ENCODE assay signal across 20 cellular contexts in genomic region chr3:56573501-56573900, GRCh38. TPM values are rescaled to one million over a fixed set of nuclear protein-coding genes. Genes with fewer than 3 reads are reported as not detected.
DNase-seq lines count a peak whose midpoint lies in the region; ATAC-seq and TF ChIP-seq lines count a peak whose summit lies in the region.
"Had no signal": no experiment of that assay in that cellular context is flagged by ENCODE, and none has a peak within 500 bp of the region (broad histone marks: within the 10 kb centered on the region; RNA-seq: fewer than 3 reads in every experiment).

No MANE protein-coding gene starts in this region.

- peak; percentile 17 for DNase-seq in ELF-1 (ENCODE audit: low read depth, low spot score)
- DNase-seq in OCI-M1 (lab: John Stamatoyannopoulos, UW): peak; percentile 34
- DNase-seq in islet precursor cell: peak; percentile 65
- no peak for DNase-seq in activated CD4-positive, alpha-beta T cell treated with anti-CD3 and anti-CD28 coated beads for 48 hours
- DNase-seq in NCI-H774 (lab: John Stamatoyannopoulos, UW): no peak
- DNase-seq in DMS53 (lab: John Stamatoyannopoulos, UW): no peak
- no peak for DNase-seq in gastrocnemius medialis
- DNase-seq: C1 segment of cervical spinal cord; Calu3; CD4-positive, alpha-beta memory T cell; COR-L47; DMS153; DMS79; GDM1; H9; HFFc6 had no signal

- ATAC-seq in gastrocnemius medialis: no peak
- ATAC-seq: GM12878, GM23338, HCT116 had no signal

- no peak overlapping the region for H3K4me3 ChIP-seq in HEK293 (ENCODE audit: low read depth, low read length)
- H3K4me3 ChIP-seq in gastrocnemius medialis: no peak overlapping the region
- H3K4me3 ChIP-seq: GM12878, GM23338 had no signal

- H3K36me3 ChIP-seq in HEK293 (ENCODE audit: control insufficient read depth in 2 of 2, insufficient read depth in 1 of 2, low read length in 2 of 2) (peaks cover 23 to 58% of the 10 kb centered on the region in 2 experiments), gastrocnemius medialis (peaks cover 0 to 38% of the 10 kb centered on the region in 2 donors)

- H3K4me1 ChIP-seq in HEK293 (ENCODE audit: control insufficient read depth, insufficient read depth, low read length) (no peaks in the 10 kb centered on the region), gastrocnemius medialis (no peaks in the 10 kb centered on the region)

- in situ Hi-C loops in gastrocnemius medialis (cut with MboI; ENCODE audit: low sequenced_read_pairs in 4 of 4): no loop called here

- POLR2A ChIA-PET in HEK293 (lab: Yijun Ruan, JAX): no interaction called here

- TF ChIP-seq CTCF in HEK293 (tag by site-specific recombination; IDR thresholded peaks at IDR 0.05) (no peak), gastrocnemius medialis (IDR thresholded peaks at IDR 0.05 in 4 of 5, conservative IDR thresholded peaks at IDR 0.05 in 1 of 5) (no peak)

- H3K27ac ChIP-seq in HEK293 (ENCODE audit: extremely low read depth, low read depth, low read length): no peak overlapping the region
- H3K27ac ChIP-seq in gastrocnemius medialis: no peak overlapping the region

- no peaks in the 10 kb centered on the region for H3K9me3 ChIP-seq in HEK293 (ENCODE audit: control insufficient read depth, insufficient read depth, low read depth, low read length)
- no peaks in the 10 kb centered on the region for H3K9me3 ChIP-seq in gastrocnemius medialis

- H3K27me3 ChIP-seq in gastrocnemius medialis: no peaks in the 10 kb centered on the region

- no peak for TF ChIP-seq POLR2A in gastrocnemius medialis (IDR thresholded peaks at IDR 0.05)

- intact Hi-C loops in gastrocnemius medialis (cut with DNase I; ENCODE audit: low total_unique reads): no loop called here

- CTCF ChIA-PET in HEK293 (lab: Yijun Ruan, JAX): no interaction called here

TF ChIP-seq in HEK293, 187 proteins besides CTCF, POLR2A, EP300 and RAD21:
- TF ChIP-seq ZNF223 (tag by site-specific recombination; IDR thresholded peaks at IDR 0.05) (no peak), SCRT2 (tag by site-specific recombination; IDR thresholded peaks at IDR 0.05) (0 out of 2 replicates have a peak, but pooled peaks have one; percentile 32), ZNF658 (tag by site-specific recombination; IDR thresholded peaks at IDR 0.05) (no peak), GFI1B (tag by site-specific recombination; IDR thresholded peaks at IDR 0.05) (no peak), REPIN1 (tag by site-specific recombination; IDR thresholded peaks at IDR 0.05; ENCODE audit: low read depth) (no peak)

RNA-seq across cellular contexts. Expression of gene CCDC66, which starts 16.5 kb away (rescaled TPM):
- 10 to 100 TPM in 1 of 4 donors, 1 to 10 TPM in 3; 7.9 to 14.5 (median 9.3) TPM for total RNA-seq in gastrocnemius medialis

Comparison
In these comparisons a context has a peak if more than half of its experiments do, and no peak if none do; other contexts are left out.
1. DNase-seq: peak in ELF-1 (single experiment), OCI-M1 (single experiment) and islet precursor cell (single experiment); none in activated CD4-positive, alpha-beta T cell treated with anti-CD3 and anti-CD28 coated beads for 48 hours (single experiment), NCI-H774 (single experiment), DMS53 (single experiment) and gastrocnemius medialis (0 of 2).